8 cellular contexts compared by ENCODE assay signal in genomic region chr6:32196682-32197616, GRCh38. TPM values are rescaled to one million over a fixed set of nuclear protein-coding genes. Genes with fewer than 3 reads are reported as not detected.
DNase-seq lines count a peak whose midpoint lies in the region; ATAC-seq and TF ChIP-seq lines count a peak whose summit lies in the region.

No MANE protein-coding gene starts in this region.

- H3K4me1 ChIP-seq in body of pancreas (peaks cover 20% of the 10 kb centered on the region), stomach smooth muscle (ENCODE audit: control insufficient read depth, insufficient read depth, low read length) (peaks cover 27% of the 10 kb centered on the region)

- TF ChIP-seq CTCF in AG10803 (conservative IDR thresholded peaks at IDR 0.05; ENCODE audit: low read length) (0 out of 2 replicates have a peak, but pooled peaks have one; percentile 8), LNCaP clone FGC (IDR thresholded peaks at IDR 0.05; ENCODE audit: control insufficient read depth, extremely low read depth, insufficient read depth) (no peak), body of pancreas (IDR thresholded peaks at IDR 0.05) (no peak)

- H3K9me3 ChIP-seq in body of pancreas (no peaks in the 10 kb centered on the region), stomach smooth muscle (ENCODE audit: control insufficient read depth in 2 of 2, low read length in 2 of 2) (no peaks in the 10 kb centered on the region)

- H3K4me3 ChIP-seq in AG10803 (ENCODE audit: low read length) (peak overlapping the region; percentile 99), LNCaP clone FGC (ENCODE audit: low read depth, low read length) (peak overlapping the region; percentile 89), body of pancreas (peak overlapping the region in 1 of 2 donors; percentile 10), stomach smooth muscle (ENCODE audit: low read length in 2 of 2) (peak overlapping the region; percentile 92 to 97)

- H3K36me3 ChIP-seq in body of pancreas (replicated peaks in 1 of 2; ENCODE audit: insufficient read depth in 1 of 2, low read depth in 2 of 2), result no peaks in the 10 kb centered on the region
- H3K36me3 ChIP-seq in stomach smooth muscle (ENCODE audit: control insufficient read depth in 2 of 2, insufficient read depth in 2 of 2, low read length in 2 of 2), result no peaks in the 10 kb centered on the region

- ATAC-seq in body of pancreas (no peak), GM21381 (IDR thresholded peaks at IDR 0.05; ENCODE audit: unreplicated experiment) (no peak), GM18867 (IDR thresholded peaks at IDR 0.05; ENCODE audit: unreplicated experiment) (no peak)

- peak overlapping the region; percentile 100 for H3K9ac ChIP-seq in stomach smooth muscle (ENCODE audit: low read length in 2 of 2)

- DNase-seq in AG10803 (ENCODE audit: low read depth) (no peak), LNCaP clone FGC (ENCODE audit: low read depth) (no peak), body of pancreas (peak in 1 of 4 donors; percentile 39), NCI-H2171 treated with DMSO at 0.1 percent for 48 hours (lab: John Stamatoyannopoulos, UW) (no peak)

- H3K27ac ChIP-seq in body of pancreas (peak overlapping the region; percentile 95 to 100 (median 99)), layer of hippocampus (ENCODE audit: low read depth, low read length) (peak overlapping the region; percentile 100), stomach smooth muscle (ENCODE audit: low read length) (peak overlapping the region; percentile 100)

- 21 to 24% methylated on average over 20 to 27 of the region's 28 CpGs for WGBS in body of pancreas, 2 donors

- no peaks in the 10 kb centered on the region for H3K27me3 ChIP-seq in body of pancreas
- no peaks in the 10 kb centered on the region for H3K27me3 ChIP-seq in layer of hippocampus (ENCODE audit: control insufficient read depth, insufficient read depth, low read length)
- H3K27me3 ChIP-seq in stomach smooth muscle (ENCODE audit: control insufficient read depth in 1 of 2, insufficient read depth in 2 of 2, low read length in 2 of 2), result peaks cover 4 to 6% of the 10 kb centered on the region in 2 donors

- intact Hi-C loops in body of pancreas (cut with DNase I), result no loop called here

- TF ChIP-seq POLR2A in body of pancreas (IDR thresholded peaks at IDR 0.05), result no peak

RNA-seq across cellular contexts. Expression of gene GPSM3, which starts 4.5 kb away (rescaled TPM):
- 1 to 10 TPM; 1.3 to 6.0 TPM for total RNA-seq in body of pancreas

RNA-seq across cellular contexts. Expression of gene PBX2, which starts 6.9 kb away (rescaled TPM):
- 10 to 100 TPM; 28.8 to 31.3 TPM for total RNA-seq in body of pancreas

RNA-seq across cellular contexts. Expression of gene AGER, which starts 12.9 kb away (rescaled TPM):
- total RNA-seq in body of pancreas, result 1 to 10 TPM; 3.0 to 4.9 TPM

RNA-seq across cellular contexts. Expression of gene RNF5, which starts 18.7 kb away (rescaled TPM):
- total RNA-seq in body of pancreas, result 10 to 100 TPM; 34.0 to 62.0 TPM

RNA-seq across cellular contexts. Expression of gene AGPAT1, which starts 21.1 kb away (rescaled TPM):
- total RNA-seq in body of pancreas, result 10 to 100 TPM; 13.2 to 16.1 TPM
